In the genomic region with DNA sequence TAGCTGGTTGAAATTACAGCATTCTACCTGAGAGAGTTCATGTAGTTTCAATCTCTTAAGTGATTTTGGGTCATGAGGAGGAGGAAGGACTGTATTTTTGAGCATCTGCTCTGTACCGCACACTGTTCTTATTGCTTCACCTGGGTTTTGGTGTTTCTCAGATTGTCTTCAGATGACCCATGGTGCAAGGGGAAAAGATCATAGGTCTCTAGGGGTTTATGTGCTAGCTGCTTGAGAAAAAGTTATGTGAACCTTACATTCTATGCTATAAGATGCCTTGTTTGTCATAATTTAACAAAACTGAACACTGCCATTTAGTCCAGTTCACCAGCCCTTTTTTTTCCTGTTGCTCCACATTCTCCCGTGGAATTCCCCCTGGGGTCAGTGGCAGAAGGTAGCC, we compare ENCODE assay signal across 25 cellular contexts.
DNase-seq lines count a peak whose midpoint lies in the region; ATAC-seq, FAIRE-seq and TF ChIP-seq lines count a peak whose summit lies in the region.
"Had no signal": no experiment of that assay in that cellular context is flagged by ENCODE, and none has a peak within 500 bp of the region (broad histone marks: within the 10 kb centered on the region; RNA-seq: fewer than 3 reads in every experiment).

No MANE protein-coding gene starts in this region.

- no peak overlapping the region for H3K27ac ChIP-seq in H9 (ENCODE audit: insufficient read length, low read depth, low read length)
- no peak overlapping the region for H3K27ac ChIP-seq in GM12878 (ENCODE audit: control insufficient read depth, insufficient read depth)
- H3K27ac ChIP-seq: A549; BLaER1 treated with 17β-estradiol and CSF1 and Interleukin-3, amounts not matched to agents 10 nM and 100 nM; GM23248 had no signal

- TF ChIP-seq EP300 in GM12878 (IDR thresholded peaks at IDR 0.05; ENCODE audit: borderline replicate concordance in 1 of 2, control insufficient read depth in 1 of 2, low read depth in 2 of 2, low read length in 2 of 2), result no peak

- no peak overlapping the region for H3K18ac ChIP-seq in H9 (ENCODE audit: insufficient read length, low read depth, low read length)

- no peaks in the 10 kb centered on the region for H3K27me3 ChIP-seq in H9 (ENCODE audit: insufficient read depth, low read length)
- H3K27me3 ChIP-seq in GM12878 (replicated peaks in 1 of 2; ENCODE audit: control insufficient read depth in 2 of 2, insufficient read depth in 2 of 2, low read length in 1 of 2), result no peaks in the 10 kb centered on the region
- H3K27me3 ChIP-seq: BE2C had no signal

- no peaks in the 10 kb centered on the region for H4K20me1 ChIP-seq in H9 (ENCODE audit: control insufficient read depth, insufficient read depth, insufficient read length)
- no peaks in the 10 kb centered on the region for H4K20me1 ChIP-seq in GM12878 (ENCODE audit: control insufficient read depth, insufficient read depth)
- H4K20me1 ChIP-seq: BLaER1 treated with 17β-estradiol and CSF1 and Interleukin-3, amounts not matched to agents 10 nM and 100 nM had no signal

- peaks cover 11% of the 10 kb centered on the region for H3K4me1 ChIP-seq in H9 (ENCODE audit: insufficient read depth, low read length)
- no peaks in the 10 kb centered on the region for H3K4me1 ChIP-seq in GM12878 (ENCODE audit: control insufficient read depth, insufficient read depth, low read length)
- H3K4me1 ChIP-seq: BE2C; BLaER1 treated with 17β-estradiol and CSF1 and Interleukin-3, amounts not matched to agents 10 nM and 100 nM had no signal

- TF ChIP-seq RAD21 in GM12878 (IDR thresholded peaks at IDR 0.05; ENCODE audit: insufficient read depth, low read depth, low read length), result no peak

- no peaks in the 10 kb centered on the region for H3K9me3 Mint-ChIP-seq in H9
- H3K9me3 Mint-ChIP-seq: CD4-positive, alpha-beta T cell; CD8-positive, alpha-beta memory T cell; HFFc6 had no signal

- no peaks in the 10 kb centered on the region for H3K23me2 ChIP-seq in H9 (ENCODE audit: insufficient read length, low read depth, low read length, poor library complexity, severe bottlenecking)

- no peak overlapping the region for H4K91ac ChIP-seq in H9 (ENCODE audit: insufficient read length, low read depth, low read length)

- TF ChIP-seq CTCF in H9 (conservative IDR thresholded peaks at IDR 0.05) (no peak), GM12878 (IDR thresholded peaks at IDR 0.05 in 2 of 3, conservative IDR thresholded peaks at IDR 0.05 in 1 of 3; ENCODE audit: control insufficient read depth in 2 of 3, extremely low read depth in 1 of 3, insufficient read depth in 1 of 3, low read depth in 3 of 3, low read length in 3 of 3) (no peak)

- H3K4me3 ChIP-seq in GM12878, result no peak overlapping the region
- H3K4me3 ChIP-seq: A549; BLaER1 treated with 17β-estradiol and CSF1 and Interleukin-3, amounts not matched to agents 10 nM and 100 nM; GM23248; HAP-1 had no signal

- no peak overlapping the region for H4K5ac ChIP-seq in H9 (ENCODE audit: insufficient read length, low read depth, low read length)

- in situ Hi-C loops in GM12878 (cut with MboI), result no loop called here

- no peak overlapping the region for H3T11ph ChIP-seq in H9 (ENCODE audit: low read length)

- intact Hi-C loops in GM12878 (cut with micrococcal nuclease; ENCODE audit: unreplicated experiment), result no loop called here

- H2BK5ac ChIP-seq in H9 (ENCODE audit: insufficient read length, low read length), result no peak overlapping the region

- H3K36me3 Mint-ChIP-seq in H9 (ENCODE audit: insufficient read depth in 1 of 3, low read depth in 3 of 3), result peaks cover 12 to 37% (median 28%) of the 10 kb centered on the region in 3 experiments

- peak overlapping the region in 2 of 3 experiments; percentile 32 to 96; a peak in 4 of 7 replicates for H3K27ac Mint-ChIP-seq in H9
- H3K27ac Mint-ChIP-seq: CD14-positive monocyte; CD4-positive, alpha-beta T cell; HFFc6 had no signal

- no peak overlapping the region for H2BK15ac ChIP-seq in H9 (ENCODE audit: low read depth, low read length)

- H4K8ac ChIP-seq in H9 (replicated peaks; ENCODE audit: insufficient read length, low read depth, low read length), result no peak overlapping the region

- no peak for DNase-seq in GM12891 (ENCODE audit: insufficient read length, low spot score)
- no peak for DNase-seq in H9
- no peak for DNase-seq in GM12878 (ENCODE audit: low read depth, low spot score)
- DNase-seq in stimulated activated CD4-positive, alpha-beta T cell treated with anti-CD3 and anti-CD28 coated beads, Interleukin-2, amount 100 ng/mL, for 48 hours, result no peak
- no peak for DNase-seq in NAMALWA (ENCODE audit: low spot score)
- DNase-seq: 8988T; ACHN; AML-193; BE2C; CD4-positive, alpha-beta T cell; CD8-positive, alpha-beta memory T cell; DMS 273 treated with DMSO at 0.1 percent for 48 hours; DMS79; EL; GDM1; GM23248; HFFc6 had no signal

- peaks cover 59 to 69% of the 10 kb centered on the region in 2 experiments for H3K4me1 Mint-ChIP-seq in H9
- H3K4me1 Mint-ChIP-seq: CD14-positive monocyte; CD8-positive, alpha-beta memory T cell had no signal

- CTCF ChIA-PET in GM12878 (lab: Yijun Ruan, JAX), result no interaction called here

- no peak overlapping the region for H3K14ac ChIP-seq in H9 (ENCODE audit: insufficient read depth, low read length)

- H3K4me2 ChIP-seq in H9 (ENCODE audit: insufficient read depth, insufficient read length, low read length) (no peak overlapping the region), GM12878 (ENCODE audit: control insufficient read depth, insufficient read depth) (no peak overlapping the region)
- H3K4me2 ChIP-seq: A549; BLaER1 treated with 17β-estradiol and CSF1 and Interleukin-3, amounts not matched to agents 10 nM and 100 nM had no signal

- no peak overlapping the region for H3K56ac ChIP-seq in H9 (ENCODE audit: insufficient read length, low read depth, low read length)

- H3K79me2 ChIP-seq in H9 (ENCODE audit: insufficient read depth, low read length), result no peaks in the 10 kb centered on the region
- H3K79me2 ChIP-seq in GM12878 (ENCODE audit: control insufficient read depth, insufficient read depth, low read length), result no peaks in the 10 kb centered on the region

- peak; percentile 74 for FAIRE-seq in GM12891 (lab: Jason Lieb, UNC)
- no peak for FAIRE-seq in GM12878 (lab: Jason Lieb, UNC)
- FAIRE-seq: D721Med, GM12892, GM19239 had no signal

- no peak overlapping the region for H2AK5ac ChIP-seq in H9 (ENCODE audit: insufficient read length, low read length)

- SMC1A ChIA-PET in GM12878 (lab: Charles Lee; ENCODE audit: uncharacterized antibody, unreplicated experiment), result interaction anchor here (1.0 to 2.0 kb wide), 3 partner anchors 10 to 14 kb away, joined by 3 to 9 read pairs (median 6); no protein-coding TSS in a partner anchor

- TF ChIP-seq POLR2A in GM12891 (IDR thresholded peaks at IDR 0.05; ENCODE audit: low read depth, low read length), result no peak
- no peak for TF ChIP-seq POLR2A in GM12878 (IDR thresholded peaks at IDR 0.05; ENCODE audit: low read depth, low read length)

- H3K9ac ChIP-seq in H9 (ENCODE audit: extremely low read depth, insufficient read length, low read length) (no peak overlapping the region), GM12878 (ENCODE audit: control insufficient read depth, insufficient read depth, low read length) (no peak overlapping the region)
- H3K9ac ChIP-seq: BLaER1 treated with 17β-estradiol and CSF1 and Interleukin-3, amounts not matched to agents 10 nM and 100 nM; GM23248 had no signal

- H3K4me3 Mint-ChIP-seq in H9, result no peak overlapping the region
- H3K4me3 Mint-ChIP-seq: CD14-positive monocyte; CD4-positive, alpha-beta T cell; CD8-positive, alpha-beta memory T cell; HFFc6 had no signal

- H2BK120ac ChIP-seq in H9 (ENCODE audit: low read depth, low read length, poor library complexity, severe bottlenecking), result no peak overlapping the region

- no TSS peak for BruUV-seq in GM12878 (replicated peaks; lab: Mats Ljungman, UMichigan)

- no peaks in the 10 kb centered on the region for H3K27me3 Mint-ChIP-seq in H9 (ENCODE audit: low read depth)
- H3K27me3 Mint-ChIP-seq: CD4-positive, alpha-beta T cell had no signal

- H2AFZ ChIP-seq in H9 (ENCODE audit: low read length) (no peak overlapping the region), GM12878 (ENCODE audit: control insufficient read depth, low read depth, low read length) (no peak overlapping the region)
- H2AFZ ChIP-seq: GM23248 had no signal

- no peak for ATAC-seq in GM12878
- no peak for ATAC-seq in GM18909 (IDR thresholded peaks at IDR 0.05; ENCODE audit: poor library complexity, unreplicated experiment)
- ATAC-seq: A549 had no signal

- no peaks in the 10 kb centered on the region for H3K9me3 ChIP-seq in H9 (ENCODE audit: control insufficient read depth, low read depth, low read length)
- no peaks in the 10 kb centered on the region for H3K9me3 ChIP-seq in GM12878 (replicated peaks; ENCODE audit: control insufficient read depth, insufficient read depth, low read length)
- H3K9me3 ChIP-seq: A549; BE2C; BLaER1 treated with 17β-estradiol and CSF1 and Interleukin-3, amounts not matched to agents 10 nM and 100 nM; HAP-1 had no signal

- H3K79me1 ChIP-seq in H9 (ENCODE audit: insufficient read depth, low read depth, low read length, poor library complexity, severe bottlenecking), result no peaks in the 10 kb centered on the region

- RAD21 ChIA-PET in GM12878 (lab: Charles Lee; ENCODE audit: unreplicated experiment), result interaction anchor here (0.8 kb wide), 1 partner anchor 13 kb away, joined by 3 read pairs; no protein-coding TSS in a partner anchor

- WGBS in H9 (ENCODE audit: extremely low coverage, insufficient read length, low lambda C conversion rate), result no CpG with 5 or more reads among the region's 2 CpGs
- 66% methylated on average over 2 of the region's 2 CpGs for WGBS in GM12878 (ENCODE audit: insufficient coverage, insufficient replicate concordance, low lambda C conversion rate, missing lambda C conversion rate)

- H3K36me3 ChIP-seq in GM12878 (ENCODE audit: control insufficient read depth in 2 of 2, insufficient read depth in 2 of 2, low read length in 1 of 2), result no peaks in the 10 kb centered on the region; a peak in 1 of 4 replicates
- H3K36me3 ChIP-seq: BE2C, HAP-1 had no signal

- no peak overlapping the region for H2BK12ac ChIP-seq in H9 (ENCODE audit: insufficient read length, low read depth, low read length)

- no peak overlapping the region for H3K23ac ChIP-seq in H9 (ENCODE audit: insufficient read length, low read depth, low read length)

- POLR2A ChIA-PET in GM12878 (lab: Charles Lee), result interaction anchor here (0.5 to 1.2 kb wide), 3 partner anchors 10 to 55 kb away, joined by 3 to 8 read pairs (median 4); no protein-coding TSS in a partner anchor

- H3K4ac ChIP-seq in H9 (ENCODE audit: low read depth, low read length), result no peak overlapping the region

- H2BK20ac ChIP-seq in H9 (ENCODE audit: low read depth, low read length, poor library complexity, severe bottlenecking), result no peak overlapping the region

TF ChIP-seq in GM12891, 5 proteins besides CTCF, POLR2A, EP300 and RAD21 (continues in another document):
- TF ChIP-seq TAF1 (IDR thresholded peaks at IDR 0.05; ENCODE audit: low read depth, low read length) (no peak), POLR2AphosphoS5 (IDR thresholded peaks at IDR 0.05; ENCODE audit: low read depth, low read length) (no peak), PAX5 (IDR thresholded peaks at IDR 0.05; ENCODE audit: insufficient read depth, low read length, severe bottlenecking) (no peak)

TF ChIP-seq in GM12878, 131 proteins besides CTCF, POLR2A, EP300 and RAD21 (continues in another document):
- TF ChIP-seq MEF2B (IDR thresholded peaks at IDR 0.05; ENCODE audit: partially characterized antibody, poor library complexity, severe bottlenecking) (peak; percentile 94), SUPT20H (IDR thresholded peaks at IDR 0.05; ENCODE audit: borderline replicate concordance, control insufficient read depth, low read depth, low read length) (no peak)
